In genomic region chr4:174538876-174539250, GRCh38 we compare ENCODE assay signal across 22 cellular contexts. TPM values are rescaled to one million over a fixed set of nuclear protein-coding genes. Genes with fewer than 3 reads are reported as not detected.
DNase-seq lines count a peak whose midpoint lies in the region; ATAC-seq, FAIRE-seq and TF ChIP-seq lines count a peak whose summit lies in the region.
"Had no signal": no experiment of that assay in that cellular context is flagged by ENCODE, and none has a peak within 500 bp of the region (broad histone marks: within the 10 kb centered on the region; RNA-seq: fewer than 3 reads in every experiment).

No MANE protein-coding gene starts in this region.

- no peak for TF ChIP-seq RAD21 in HepG2 (CRISPR knock-in tag; IDR thresholded peaks at IDR 0.05)

- TF ChIP-seq EP300 in HepG2 (IDR thresholded peaks at IDR 0.05; ENCODE audit: low read depth in 2 of 2, low read length in 2 of 2) (no peak), HepG2 (CRISPR knock-in tag; IDR thresholded peaks at IDR 0.05; ENCODE audit: borderline replicate concordance) (no peak)

- H3K4me3 ChIP-seq in mammary epithelial cell (replicated peaks in 1 of 3; ENCODE audit: insufficient read depth in 1 of 3, low read depth in 2 of 3, low read length in 3 of 3) (no peak overlapping the region), HepG2 (replicated peaks in 1 of 3; ENCODE audit: insufficient read depth in 1 of 3, low read depth in 2 of 3, low read length in 3 of 3) (no peak overlapping the region)
- H3K4me3 ChIP-seq: adrenal gland, PC-9, sigmoid colon, SJSA1 had no signal

- no peak overlapping the region for H3K9ac ChIP-seq in mammary epithelial cell (ENCODE audit: insufficient read depth, low read length)
- H3K9ac ChIP-seq in HepG2 (ENCODE audit: insufficient read depth, low read depth, low read length) = no peak overlapping the region

- H3K79me2 ChIP-seq in mammary epithelial cell (ENCODE audit: insufficient read depth, low read length) (no peaks in the 10 kb centered on the region), HepG2 (ENCODE audit: insufficient read depth, low read length) (no peaks in the 10 kb centered on the region)

- no peaks in the 10 kb centered on the region for H3K9me3 ChIP-seq in mammary epithelial cell (replicated peaks; ENCODE audit: insufficient read depth, low read length)
- H3K9me3 ChIP-seq in HepG2 (ENCODE audit: low read length) = no peaks in the 10 kb centered on the region
- H3K9me3 ChIP-seq: adrenal gland, sigmoid colon, SJSA1 had no signal

- CTCF ChIA-PET in mammary epithelial cell (lab: Charles Lee; ENCODE audit: low non-redundant PET) (interaction anchor here (0.6 kb wide), 1 partner anchor 20 kb away, joined by 4 read pairs; no protein-coding TSS in a partner anchor), HepG2 (lab: Yijun Ruan, JAX; ENCODE audit: low intra/inter-chr PET ratio, low total read pairs) (no interaction called here)

- TF ChIP-seq CTCF in 22Rv1 (IDR thresholded peaks at IDR 0.05) = no peak
- TF ChIP-seq CTCF in mammary epithelial cell (conservative IDR thresholded peaks at IDR 0.05 in 1 of 2, IDR thresholded peaks at IDR 0.05 in 1 of 2; ENCODE audit: extremely low read depth in 1 of 2, insufficient read depth in 1 of 2, low read depth in 1 of 2, low read length in 2 of 2) = no peak
- TF ChIP-seq CTCF in HepG2 (CRISPR knock-in tag; IDR thresholded peaks at IDR 0.05) = no peak
- TF ChIP-seq CTCF in D721Med (IDR thresholded peaks at IDR 0.05; ENCODE audit: insufficient read depth, missing control alignments) = no peak

- in situ Hi-C loops in mammary epithelial cell (cut with MboI; ENCODE audit: low sequenced_read_pairs in 2 of 2) = no loop called here
- in situ Hi-C loops in HepG2 (cut with HindIII; ENCODE audit: extremely low pct_ligation_motif_present, low pct_unique_long_range_greater_than_20kb) = no loop called here

- H2AFZ ChIP-seq in mammary epithelial cell (ENCODE audit: low read depth, low read length) = peak overlapping the region; percentile 75
- no peak overlapping the region for H2AFZ ChIP-seq in HepG2 (ENCODE audit: low read length)
- H2AFZ ChIP-seq: PC-9 had no signal

- intact Hi-C loops in mammary epithelial cell (cut with micrococcal nuclease) (no loop called here), HepG2 (cut with micrococcal nuclease; ENCODE audit: unreplicated experiment) (no loop called here)

- BruUV-seq in mammary epithelial cell (replicated peaks; lab: Mats Ljungman, UMichigan) = no TSS peak
- no TSS peak for BruUV-seq in HepG2 (replicated peaks; lab: Mats Ljungman, UMichigan)

- DNase-seq in GM12892 (ENCODE audit: insufficient read length) (no peak), mammary epithelial cell (peak; percentile 91), HepG2 (ENCODE audit: low spot score) (no peak), RPMI8226 (no peak), D721Med (ENCODE audit: insufficient read length, low spot score) (no peak)
- DNase-seq: activated naive CD4-positive, alpha-beta T cell; adrenal gland; brain microvascular endothelial cell; C1 segment of cervical spinal cord; glutamatergic neuron; MM.1S; NCI-H1417 treated with DMSO at 0.1 percent for 48 hours; PC-9; sigmoid colon; stimulated activated CD4-positive, alpha-beta T cell treated with anti-CD3 and anti-CD28 coated beads, Interleukin-15, amount 100 ng/mL, for 24 hours; T-cell had no signal

- H3K27me3 ChIP-seq in mammary epithelial cell (ENCODE audit: insufficient read depth, low read length) (no peaks in the 10 kb centered on the region), HepG2 (ENCODE audit: control insufficient read depth in 1 of 2, insufficient read depth in 2 of 2, low read length in 2 of 2) (no peaks in the 10 kb centered on the region)
- H3K27me3 ChIP-seq: adrenal gland, brain microvascular endothelial cell, sigmoid colon, SJSA1 had no signal

- H3K4me1 ChIP-seq in mammary epithelial cell (ENCODE audit: insufficient read depth, low read length) = peaks cover 24% of the 10 kb centered on the region
- H3K4me1 ChIP-seq in HepG2 (ENCODE audit: insufficient read depth, low read length) = peaks cover 27% of the 10 kb centered on the region
- H3K4me1 ChIP-seq: adrenal gland, SJSA1 had no signal

- H4K20me1 ChIP-seq in mammary epithelial cell (ENCODE audit: insufficient read depth, low read length) = no peaks in the 10 kb centered on the region
- H4K20me1 ChIP-seq in HepG2 (ENCODE audit: insufficient read depth, low read length) = no peaks in the 10 kb centered on the region

- POLR2A ChIA-PET in HepG2 (lab: Yijun Ruan, JAX) = no interaction called here

- FAIRE-seq in GM12892 (lab: Jason Lieb, UNC) (peak; percentile 24), HepG2 (lab: Jason Lieb, UNC) (no peak), D721Med (lab: Jason Lieb, UNC) (no peak)
- FAIRE-seq: colon had no signal

- ATAC-seq in HepG2 (peak; percentile 22; the same call in 2 of the 3 replicates), GM19324 (IDR thresholded peaks at IDR 0.05; ENCODE audit: low FRiP score, unreplicated experiment) (no peak)
- ATAC-seq: T-cell had no signal

- dilution Hi-C loops in mammary epithelial cell (cut with HindIII; ENCODE audit: low sequenced_read_pairs) = no loop called here

- H3K36me3 ChIP-seq in mammary epithelial cell (ENCODE audit: insufficient read depth, low read length) (no peaks in the 10 kb centered on the region), HepG2 (replicated peaks in 1 of 2; ENCODE audit: control insufficient read depth in 1 of 2, insufficient read depth in 2 of 2, low read length in 2 of 2) (no peaks in the 10 kb centered on the region)
- H3K36me3 ChIP-seq: adrenal gland, brain microvascular endothelial cell, sigmoid colon, SJSA1 had no signal

- H3K27ac ChIP-seq in 22Rv1 = peak overlapping the region; percentile 30; the same call in 1 of the 2 replicates
- H3K27ac ChIP-seq in mammary epithelial cell (ENCODE audit: insufficient read depth, low read depth, low read length) = peak overlapping the region; percentile 50
- H3K27ac ChIP-seq in HepG2 (ENCODE audit: extremely low read length, insufficient read depth, low read length) = no peak overlapping the region
- H3K27ac ChIP-seq: adrenal gland, brain microvascular endothelial cell, PC-9, sigmoid colon, SJSA1 had no signal

- peak overlapping the region; percentile 69 for H3K4me2 ChIP-seq in mammary epithelial cell (ENCODE audit: insufficient read depth, low read depth, low read length)
- no peak overlapping the region for H3K4me2 ChIP-seq in HepG2 (ENCODE audit: low read depth, low read length)
- H3K4me2 ChIP-seq: PC-9 had no signal

- TF ChIP-seq POLR2A in GM12892 (IDR thresholded peaks at IDR 0.05; ENCODE audit: low read depth, low read length) (no peak), HepG2 (IDR thresholded peaks at IDR 0.05; ENCODE audit: insufficient read depth in 1 of 2, low read depth in 2 of 2, low read length in 2 of 2) (no peak)

- WGBS in mammary epithelial cell (ENCODE audit: low coverage, missing lambda C conversion rate) = 28% methylated on average over 4 of the region's 4 CpGs
- 41% methylated on average over 2 of the region's 4 CpGs for WGBS in HepG2 (ENCODE audit: low lambda C conversion rate)

TF ChIP-seq in HepG2, 621 proteins besides CTCF, POLR2A, EP300 and RAD21 (continues in another document):
- no peak for TF ChIP-seq TCF12 (IDR thresholded peaks at IDR 0.05)
- TF ChIP-seq TCF12 (CRISPR knock-in tag; IDR thresholded peaks at IDR 0.05) = no peak
- no peak for TF ChIP-seq THAP11 (CRISPR knock-in tag; IDR thresholded peaks at IDR 0.05)
- no peak for TF ChIP-seq ZNF724P (CRISPR knock-in tag; IDR thresholded peaks at IDR 0.05; ENCODE audit: borderline replicate concordance)
- no peak for TF ChIP-seq ZNF75D (CRISPR knock-in tag; IDR thresholded peaks at IDR 0.05; ENCODE audit: borderline replicate concordance)

RNA-seq across cellular contexts. Expression of gene HPGD, which starts 16.6 kb away (rescaled TPM):
- not detected for polyA plus RNA-seq in GM12892 (2012; ENCODE audit: missing spikeins)
- 1 to 10 TPM in 1 of 2 donors, under 1 TPM in 1; 0.24 to 1.2 TPM for total RNA-seq in mammary epithelial cell
- 0.06 TPM for polyA plus RNA-seq in mammary epithelial cell
- polyA minus RNA-seq in mammary epithelial cell = not detected
- 0.13 and 0.36 TPM in 2 replicates for total RNA-seq in HepG2 (2016; rRNA removed; fragmentation: Illumina TruSeq; extraction: Trizol)
- total RNA-seq in HepG2 (2016; cell fraction: cytosol; rRNA removed; fragmentation: Illumina TruSeq; extraction: Trizol; ENCODE audit: low read depth) = not detected in 2 replicates
- total RNA-seq in HepG2 (2016; cell fraction: insoluble cytoplasmic fraction; rRNA removed; fragmentation: Illumina TruSeq; extraction: Trizol) = 0.22 and 0.25 TPM in 2 replicates
- total RNA-seq in HepG2 (2016; cell fraction: membrane; rRNA removed; fragmentation: Illumina TruSeq; extraction: Trizol) = not detected in 2 replicates
- not detected in 2 replicates for total RNA-seq in HepG2 (2016; cell fraction: nucleus; rRNA removed; fragmentation: Illumina TruSeq; extraction: Trizol)
- 0.24 and 0.38 TPM in 2 replicates for polyA plus RNA-seq in HepG2 (2011; rRNA removed)
- polyA plus RNA-seq in HepG2 (2011; cell fraction: cytosol; rRNA removed) = 0.06 and 0.12 TPM in 2 replicates
- 0.21 and 0.23 TPM in 2 replicates for polyA plus RNA-seq in HepG2 (2011; cell fraction: nucleus; rRNA removed)
- 0.36 and 0.55 TPM in 2 replicates for polyA plus RNA-seq in HepG2 (2012)
- 0.19 TPM in 1 of 2 replicates, not detected in the other for polyA plus RNA-seq in HepG2 (2016; cell fraction: cytosol; fragmentation: Illumina TruSeq; extraction: Trizol; ENCODE audit: low read depth)
- 0.24 and 0.35 TPM in 2 replicates for polyA plus RNA-seq in HepG2 (2016; cell fraction: insoluble cytoplasmic fraction; fragmentation: Illumina TruSeq; extraction: Trizol; ENCODE audit: low read depth)
- polyA plus RNA-seq in HepG2 (2016; cell fraction: membrane; fragmentation: Illumina TruSeq; extraction: Trizol; ENCODE audit: low read depth) = 0.15 TPM in 1 of 2 replicates, not detected in the other
- not detected in 2 replicates for polyA plus RNA-seq in HepG2 (2016; cell fraction: nucleus; fragmentation: Illumina TruSeq; extraction: Trizol; ENCODE audit: insufficient read depth, low read depth)
- 0.32 and 0.77 TPM in 2 replicates for polyA minus RNA-seq in HepG2 (2011; rRNA and poly(A)+ RNA removed; ENCODE audit: low replicate concordance)
- not detected in 2 replicates for polyA minus RNA-seq in HepG2 (2011; cell fraction: cytosol; rRNA and poly(A)+ RNA removed)
- polyA minus RNA-seq in HepG2 (2011; cell fraction: nucleus; rRNA and poly(A)+ RNA removed) = 0.75 TPM in 1 of 2 replicates, not detected in the other
- total RNA-seq: Daoy, lung microvascular endothelial cell had no signal
